1 cellular context compared by ENCODE assay signal in the genomic region with DNA sequence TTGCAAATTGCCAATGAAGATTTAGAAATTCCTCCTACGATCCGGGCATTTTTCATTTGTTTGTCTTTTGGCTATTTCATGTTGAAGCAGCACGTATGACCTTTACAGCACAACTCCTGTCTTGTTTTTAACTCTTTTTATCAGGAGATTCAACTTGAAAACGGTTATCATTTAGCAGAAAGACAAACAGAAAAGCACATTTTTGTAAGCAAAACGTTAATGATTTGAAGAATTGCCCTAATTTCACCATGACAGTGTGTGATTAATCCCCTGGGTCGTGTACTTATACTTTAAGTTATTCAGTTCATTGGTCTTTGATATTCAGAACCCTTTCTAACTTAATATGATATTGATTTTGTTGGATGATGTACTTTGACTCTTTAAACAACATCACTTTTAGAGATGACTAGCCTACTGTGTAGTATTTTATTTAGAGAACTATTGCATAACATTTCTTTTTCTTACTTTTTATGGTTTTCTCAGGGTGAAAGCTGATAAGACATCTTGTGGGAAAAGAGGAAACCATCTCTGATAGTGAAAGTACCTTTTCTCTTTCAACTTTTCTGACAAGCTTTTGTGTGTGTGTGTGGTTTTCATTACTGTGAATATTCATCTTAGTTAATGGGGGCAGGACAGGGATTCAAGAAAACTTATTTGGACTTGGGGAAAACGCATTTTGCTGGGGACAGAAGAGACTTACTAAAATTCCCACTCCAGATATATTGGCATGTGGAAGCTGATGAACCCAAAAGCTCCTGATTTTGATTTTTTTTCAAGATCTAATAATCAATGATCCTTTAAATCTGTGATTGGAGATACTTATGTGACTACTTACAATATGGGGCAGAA.
A peak's percentile ranks its signal among the peaks of the same experiment; 100 is the strongest.
TF ChIP-seq lines count a peak whose summit lies in the region.

No MANE protein-coding gene starts in this region.

TF ChIP-seq in HepG2, 621 proteins besides CTCF, POLR2A, EP300 and RAD21 (continued from another document and continues in another):
- TF ChIP-seq, protein P1, sequence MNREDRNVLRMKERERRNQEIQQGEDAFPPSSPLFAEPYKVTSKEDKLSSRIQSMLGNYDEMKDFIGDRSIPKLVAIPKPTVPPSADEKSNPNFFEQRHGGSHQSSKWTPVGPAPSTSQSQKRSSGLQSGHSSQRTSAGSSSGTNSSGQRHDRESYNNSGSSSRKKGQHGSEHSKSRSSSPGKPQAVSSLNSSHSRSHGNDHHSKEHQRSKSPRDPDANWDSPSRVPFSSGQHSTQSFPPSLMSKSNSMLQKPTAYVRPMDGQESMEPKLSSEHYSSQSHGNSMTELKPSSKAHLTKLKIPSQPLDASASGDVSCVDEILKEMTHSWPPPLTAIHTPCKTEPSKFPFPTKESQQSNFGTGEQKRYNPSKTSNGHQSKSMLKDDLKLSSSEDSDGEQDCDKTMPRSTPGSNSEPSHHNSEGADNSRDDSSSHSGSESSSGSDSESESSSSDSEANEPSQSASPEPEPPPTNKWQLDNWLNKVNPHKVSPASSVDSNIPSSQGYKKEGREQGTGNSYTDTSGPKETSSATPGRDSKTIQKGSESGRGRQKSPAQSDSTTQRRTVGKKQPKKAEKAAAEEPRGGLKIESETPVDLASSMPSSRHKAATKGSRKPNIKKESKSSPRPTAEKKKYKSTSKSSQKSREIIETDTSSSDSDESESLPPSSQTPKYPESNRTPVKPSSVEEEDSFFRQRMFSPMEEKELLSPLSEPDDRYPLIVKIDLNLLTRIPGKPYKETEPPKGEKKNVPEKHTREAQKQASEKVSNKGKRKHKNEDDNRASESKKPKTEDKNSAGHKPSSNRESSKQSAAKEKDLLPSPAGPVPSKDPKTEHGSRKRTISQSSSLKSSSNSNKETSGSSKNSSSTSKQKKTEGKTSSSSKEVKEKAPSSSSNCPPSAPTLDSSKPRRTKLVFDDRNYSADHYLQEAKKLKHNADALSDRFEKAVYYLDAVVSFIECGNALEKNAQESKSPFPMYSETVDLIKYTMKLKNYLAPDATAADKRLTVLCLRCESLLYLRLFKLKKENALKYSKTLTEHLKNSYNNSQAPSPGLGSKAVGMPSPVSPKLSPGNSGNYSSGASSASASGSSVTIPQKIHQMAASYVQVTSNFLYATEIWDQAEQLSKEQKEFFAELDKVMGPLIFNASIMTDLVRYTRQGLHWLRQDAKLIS (CRISPR knock-in tag; IDR thresholded peaks at IDR 0.05): no peak; the same call in 1 of the 2 replicates
- peak; percentile 82; the same call in 1 of the 2 replicates for TF ChIP-seq CEBPB (IDR thresholded peaks at IDR 0.05; ENCODE audit: borderline replicate concordance, low read depth, low read length)
- peak; percentile 59; the same call in 1 of the 2 replicates for TF ChIP-seq THAP11 (CRISPR knock-in tag; IDR thresholded peaks at IDR 0.05)
- TF ChIP-seq ZNF737 (CRISPR knock-in tag; IDR thresholded peaks at IDR 0.05; ENCODE audit: borderline replicate concordance): no peak
- TF ChIP-seq ZNF773 (CRISPR knock-in tag; IDR thresholded peaks at IDR 0.05; ENCODE audit: borderline replicate concordance): no peak
- TF ChIP-seq CBX5 (CRISPR knock-in tag; IDR thresholded peaks at IDR 0.05; ENCODE audit: borderline replicate concordance): no peak
- TF ChIP-seq, protein P2, sequence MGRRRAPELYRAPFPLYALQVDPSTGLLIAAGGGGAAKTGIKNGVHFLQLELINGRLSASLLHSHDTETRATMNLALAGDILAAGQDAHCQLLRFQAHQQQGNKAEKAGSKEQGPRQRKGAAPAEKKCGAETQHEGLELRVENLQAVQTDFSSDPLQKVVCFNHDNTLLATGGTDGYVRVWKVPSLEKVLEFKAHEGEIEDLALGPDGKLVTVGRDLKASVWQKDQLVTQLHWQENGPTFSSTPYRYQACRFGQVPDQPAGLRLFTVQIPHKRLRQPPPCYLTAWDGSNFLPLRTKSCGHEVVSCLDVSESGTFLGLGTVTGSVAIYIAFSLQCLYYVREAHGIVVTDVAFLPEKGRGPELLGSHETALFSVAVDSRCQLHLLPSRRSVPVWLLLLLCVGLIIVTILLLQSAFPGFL (CRISPR knock-in tag; IDR thresholded peaks at IDR 0.05): no peak
- TF ChIP-seq ZNF235 (CRISPR knock-in tag; IDR thresholded peaks at IDR 0.05; ENCODE audit: borderline replicate concordance): no peak
- TF ChIP-seq RFX5 (IDR thresholded peaks at IDR 0.05; ENCODE audit: low read depth, low read length): no peak
- no peak for TF ChIP-seq YEATS2 (CRISPR knock-in tag; IDR thresholded peaks at IDR 0.05; ENCODE audit: borderline replicate concordance)
- TF ChIP-seq ZSCAN20 (CRISPR knock-in tag; IDR thresholded peaks at IDR 0.05; ENCODE audit: borderline replicate concordance): no peak
- TF ChIP-seq ZNF264 (CRISPR knock-in tag; IDR thresholded peaks at IDR 0.05): 0 out of 2 replicates have a peak, but pooled peaks have one; percentile 4
- no peak for TF ChIP-seq RARG (CRISPR knock-in tag; IDR thresholded peaks at IDR 0.05; ENCODE audit: low read depth)
- TF ChIP-seq ZNF609 (CRISPR knock-in tag; IDR thresholded peaks at IDR 0.05; ENCODE audit: borderline replicate concordance): peak; percentile 98
- TF ChIP-seq ZNF614 (CRISPR knock-in tag; IDR thresholded peaks at IDR 0.05; ENCODE audit: borderline replicate concordance): peak; percentile 35; the same call in 1 of the 2 replicates
- 0 out of 2 replicates have a peak, but pooled peaks have one; percentile 24 for TF ChIP-seq ELF1 (CRISPR knock-in tag; IDR thresholded peaks at IDR 0.05)
- no peak for TF ChIP-seq ZFP36L1 (CRISPR knock-in tag; IDR thresholded peaks at IDR 0.05)
- TF ChIP-seq PRDM4 (CRISPR knock-in tag; IDR thresholded peaks at IDR 0.05; ENCODE audit: borderline replicate concordance): no peak
- TF ChIP-seq ZNF160 (CRISPR knock-in tag; IDR thresholded peaks at IDR 0.05): no peak
- TF ChIP-seq, protein P3, sequence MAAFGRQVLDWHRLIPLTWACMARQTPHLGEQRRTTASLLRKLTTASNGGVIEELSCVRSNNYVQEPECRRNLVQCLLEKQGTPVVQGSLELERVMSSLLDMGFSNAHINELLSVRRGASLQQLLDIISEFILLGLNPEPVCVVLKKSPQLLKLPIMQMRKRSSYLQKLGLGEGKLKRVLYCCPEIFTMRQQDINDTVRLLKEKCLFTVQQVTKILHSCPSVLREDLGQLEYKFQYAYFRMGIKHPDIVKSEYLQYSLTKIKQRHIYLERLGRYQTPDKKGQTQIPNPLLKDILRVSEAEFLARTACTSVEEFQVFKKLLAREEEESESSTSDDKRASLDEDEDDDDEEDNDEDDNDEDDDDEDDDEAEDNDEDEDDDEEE (CRISPR knock-in tag; IDR thresholded peaks at IDR 0.05): no peak
- TF ChIP-seq, protein P4, sequence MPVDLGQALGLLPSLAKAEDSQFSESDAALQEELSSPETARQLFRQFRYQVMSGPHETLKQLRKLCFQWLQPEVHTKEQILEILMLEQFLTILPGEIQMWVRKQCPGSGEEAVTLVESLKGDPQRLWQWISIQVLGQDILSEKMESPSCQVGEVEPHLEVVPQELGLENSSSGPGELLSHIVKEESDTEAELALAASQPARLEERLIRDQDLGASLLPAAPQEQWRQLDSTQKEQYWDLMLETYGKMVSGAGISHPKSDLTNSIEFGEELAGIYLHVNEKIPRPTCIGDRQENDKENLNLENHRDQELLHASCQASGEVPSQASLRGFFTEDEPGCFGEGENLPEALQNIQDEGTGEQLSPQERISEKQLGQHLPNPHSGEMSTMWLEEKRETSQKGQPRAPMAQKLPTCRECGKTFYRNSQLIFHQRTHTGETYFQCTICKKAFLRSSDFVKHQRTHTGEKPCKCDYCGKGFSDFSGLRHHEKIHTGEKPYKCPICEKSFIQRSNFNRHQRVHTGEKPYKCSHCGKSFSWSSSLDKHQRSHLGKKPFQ (CRISPR knock-in tag; IDR thresholded peaks at IDR 0.05; ENCODE audit: insufficient replicate concordance): no peak
- no peak for TF ChIP-seq ZFAT (CRISPR knock-in tag; conservative IDR thresholded peaks at IDR 0.05)
- no peak for TF ChIP-seq ZNF746 (CRISPR knock-in tag; IDR thresholded peaks at IDR 0.05)
- no peak for TF ChIP-seq CCAR2 (optimal IDR thresholded peaks at IDR 0.05; ENCODE audit: low read depth, low read length)
- no peak; the same call in 1 of the 2 replicates for TF ChIP-seq JUNB (CRISPR knock-in tag; IDR thresholded peaks at IDR 0.05; ENCODE audit: borderline replicate concordance)
- TF ChIP-seq ZBTB49 (CRISPR knock-in tag; IDR thresholded peaks at IDR 0.05; ENCODE audit: borderline replicate concordance): no peak
- TF ChIP-seq SAP130 (CRISPR knock-in tag; IDR thresholded peaks at IDR 0.05; ENCODE audit: low read depth): peak; percentile 85
- TF ChIP-seq SKIL (CRISPR knock-in tag; IDR thresholded peaks at IDR 0.05; ENCODE audit: borderline replicate concordance): peak; percentile 34; the same call in 1 of the 2 replicates
- TF ChIP-seq HNRNPK (IDR thresholded peaks at IDR 0.05; ENCODE audit: low read depth, low read length, poor library complexity, severe bottlenecking): no peak
- TF ChIP-seq, protein P5, sequence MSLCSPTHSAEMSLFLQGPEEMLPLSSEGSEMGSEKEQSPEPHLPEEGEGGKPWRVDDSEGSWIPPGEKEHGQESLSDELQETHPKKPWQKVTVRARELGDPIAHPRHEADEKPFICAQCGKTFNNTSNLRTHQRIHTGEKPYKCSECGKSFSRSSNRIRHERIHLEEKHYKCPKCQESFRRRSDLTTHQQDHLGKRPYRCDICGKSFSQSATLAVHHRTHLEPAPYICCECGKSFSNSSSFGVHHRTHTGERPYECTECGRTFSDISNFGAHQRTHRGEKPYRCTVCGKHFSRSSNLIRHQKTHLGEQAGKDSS (CRISPR knock-in tag; IDR thresholded peaks at IDR 0.05; ENCODE audit: borderline replicate concordance, low read depth): no peak
